8 cellular contexts compared by ENCODE assay signal in the genomic region with DNA sequence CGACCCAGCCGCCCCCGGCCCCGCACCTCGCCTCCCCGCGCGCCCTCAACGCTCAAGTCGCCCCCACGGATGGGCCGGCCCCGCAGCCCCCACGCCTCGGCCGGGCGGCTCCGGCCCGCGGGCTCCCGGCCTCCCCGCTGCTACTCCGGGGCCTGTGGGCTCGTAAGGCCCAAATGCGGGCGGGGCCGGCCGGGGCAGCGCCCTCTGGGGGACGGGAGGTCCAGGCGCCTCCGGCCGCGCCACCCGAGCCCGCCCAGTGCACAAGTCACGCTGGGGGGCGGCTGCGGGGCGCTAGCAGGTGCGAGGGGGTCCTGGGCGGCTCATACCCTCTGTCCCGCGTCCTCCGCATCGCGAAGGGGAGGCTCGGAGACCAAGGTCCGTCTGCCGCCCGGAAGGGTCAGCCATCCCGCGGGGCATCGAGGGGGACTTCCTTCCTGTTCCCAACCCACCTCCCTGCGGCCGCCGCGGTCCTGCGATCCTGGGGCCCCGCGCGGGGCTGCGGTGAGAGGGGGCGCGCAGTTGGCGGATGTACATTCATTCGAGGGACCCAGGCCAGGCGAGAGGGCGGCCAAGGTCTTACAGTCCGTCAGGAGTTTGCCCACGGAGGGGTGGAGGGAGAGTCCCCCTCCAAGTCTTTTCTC. TPM values are rescaled to one million over a fixed set of nuclear protein-coding genes. Genes with fewer than 3 reads are reported as not detected.
DNase-seq lines count a peak whose midpoint lies in the region; ATAC-seq and TF ChIP-seq lines count a peak whose summit lies in the region.

CIZ1 (minus strand) TSS at position 167 of the 641 bp plus-strand sequence. CDS start 715 bp downstream, outside the sequence.

- peaks cover 14% of the 10 kb centered on the region for H3K4me1 Mint-ChIP-seq in neural progenitor cell

- peak within 1 kb of the TSS; percentile 91 for H3K27ac Mint-ChIP-seq in neural progenitor cell

- H3K9me3 ChIP-seq in neural progenitor cell (ENCODE audit: low read depth) = no peaks in the 10 kb centered on the region
- no peaks in the 10 kb centered on the region for H3K9me3 ChIP-seq in subcutaneous abdominal adipose tissue (ENCODE audit: control insufficient read depth in 5 of 5, low read length in 5 of 5)

- POLR2A ChIA-PET in RWPE1 (lab: Yijun Ruan, JAX; ENCODE audit: low non-redundant PET) = interaction anchor here (0.8 to 1.0 kb wide), 2 partner anchors 10 to 15 kb away, joined by 3 to 4 read pairs; no protein-coding TSS in a partner anchor

- TF ChIP-seq CTCF in RWPE1 (conservative IDR thresholded peaks at IDR 0.05; ENCODE audit: low read depth) = peak; percentile 99
- TF ChIP-seq CTCF in neural progenitor cell (IDR thresholded peaks at IDR 0.05) = peak; percentile 84

- DNase-seq in COLO668 (lab: John Stamatoyannopoulos, UW; ENCODE audit: unreplicated experiment) = peak; percentile 86
- peak; percentile 78 for DNase-seq in HT-29 (ENCODE audit: low spot score)
- peak; percentile 92 for DNase-seq in RWPE1 (ENCODE audit: low spot score)
- DNase-seq in activated T-helper 9 cell treated with anti-CD3 and anti-CD28 coated beads, Interleukin-2, amount 50 U/mL, for 16 hours (ENCODE audit: low read depth) = peak; percentile 69
- peak; percentile 57 for DNase-seq in fibroblast of the conjunctiva (ENCODE audit: low read depth)
- peak; percentile 90 for DNase-seq in neural progenitor cell (ENCODE audit: low spot score)

- H4K20me1 ChIP-seq in neural progenitor cell (ENCODE audit: low read depth) = no peaks in the 10 kb centered on the region

- H3K79me2 ChIP-seq in neural progenitor cell (ENCODE audit: low read depth) = peaks cover 14% of the 10 kb centered on the region

- peaks cover 9% of the 10 kb centered on the region for H3K36me3 ChIP-seq in neural progenitor cell
- H3K36me3 ChIP-seq in subcutaneous abdominal adipose tissue (ENCODE audit: control insufficient read depth in 5 of 5, insufficient read depth in 5 of 5, low read length in 5 of 5) = peaks cover 0 to 19% (median 15%) of the 10 kb centered on the region in 5 donors

- peaks cover 6% of the 10 kb centered on the region for H3F3A ChIP-seq in neural progenitor cell (ENCODE audit: low read depth)

- H3K9ac ChIP-seq in neural progenitor cell = peak within 1 kb of the TSS; percentile 86
- peak within 1 kb of the TSS; percentile 77 to 98 (median 81) for H3K9ac ChIP-seq in subcutaneous abdominal adipose tissue (ENCODE audit: low read length in 5 of 5)

- H3K27ac ChIP-seq in RWPE1 (peak within 1 kb of the TSS; percentile 89), neural progenitor cell (no peak within 1 kb of the TSS), subcutaneous abdominal adipose tissue (ENCODE audit: low read depth, low read length) (peak within 1 kb of the TSS; percentile 74)

- H2AFZ ChIP-seq in neural progenitor cell (replicated peaks) = peak within 1 kb of the TSS; percentile 94

- peak; percentile 78 for ATAC-seq in GM19395 (IDR thresholded peaks at IDR 0.05; ENCODE audit: unreplicated experiment)

- H3K4me3 ChIP-seq in neural progenitor cell (peak within 1 kb of the TSS; percentile 96), subcutaneous abdominal adipose tissue (ENCODE audit: low read depth in 1 of 5, low read length in 5 of 5) (peak within 1 kb of the TSS; percentile 68 to 99 (median 89))

- peak within 1 kb of the TSS; percentile 96 for H3K4me3 Mint-ChIP-seq in neural progenitor cell

- H3K9me3 Mint-ChIP-seq in neural progenitor cell = no peaks in the 10 kb centered on the region

- peak within 1 kb of the TSS; percentile 78 for H3K4me2 ChIP-seq in neural progenitor cell

- no peaks in the 10 kb centered on the region for H3K27me3 Mint-ChIP-seq in neural progenitor cell (ENCODE audit: insufficient read depth, low read depth)

- CTCF ChIA-PET in RWPE1 (lab: Yijun Ruan, JAX) = interaction anchor here (0.6 to 1.8 kb wide), 9 partner anchors 10 to 67 kb away, joined by 3 to 8 read pairs (median 4); no protein-coding TSS in a partner anchor

- peaks cover 14% of the 10 kb centered on the region for H3K36me3 Mint-ChIP-seq in neural progenitor cell

- no peaks in the 10 kb centered on the region for H3K27me3 ChIP-seq in neural progenitor cell
- H3K27me3 ChIP-seq in subcutaneous abdominal adipose tissue (ENCODE audit: control insufficient read depth in 5 of 5, insufficient read depth in 4 of 5, low read length in 5 of 5) = no peaks in the 10 kb centered on the region

- H3K4me1 ChIP-seq in neural progenitor cell (peaks cover 7% of the 10 kb centered on the region), subcutaneous abdominal adipose tissue (ENCODE audit: control insufficient read depth in 5 of 5, insufficient read depth in 5 of 5, low read length in 5 of 5) (peaks cover 2 to 31% (median 28%) of the 10 kb centered on the region in 5 donors)

RNA-seq across cellular contexts. Expression of gene CIZ1, which starts in this region (rescaled TPM):
- 99.1 and 99.9 TPM in 2 replicates for total RNA-seq in HT-29 (2014; rRNA removed; shearing (Covaris generic))
- total RNA-seq in neural progenitor cell (ENCODE audit: low replicate concordance) = 33.4 and 48.8 TPM in 2 replicates
